ENCODE assay signal across 13 cellular contexts in the genomic region with DNA sequence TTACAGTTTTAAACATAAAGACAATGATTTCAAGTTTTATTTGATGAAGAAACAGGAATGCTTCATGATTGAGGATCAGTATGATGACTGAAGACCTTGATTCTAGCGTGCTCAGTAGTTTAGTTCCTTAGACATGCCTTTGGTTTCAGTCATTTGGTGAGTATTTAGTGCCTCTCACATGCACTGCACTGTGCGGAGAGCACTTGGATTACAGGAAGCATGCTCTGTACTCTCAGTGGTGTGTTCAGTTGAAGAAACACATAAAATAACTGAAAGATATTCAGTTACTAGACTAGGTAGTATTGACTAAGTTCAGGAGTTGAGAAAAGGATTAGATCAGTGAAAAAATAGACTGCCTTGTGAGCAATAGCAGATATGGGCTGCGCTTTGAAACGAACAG. TPM values are rescaled to one million over a fixed set of nuclear protein-coding genes. Genes with fewer than 3 reads are reported as not detected.
DNase-seq lines count a peak whose midpoint lies in the region; ATAC-seq and TF ChIP-seq lines count a peak whose summit lies in the region.
"Had no signal": no experiment of that assay in that cellular context is flagged by ENCODE, and none has a peak within 500 bp of the region (broad histone marks: within the 10 kb centered on the region; RNA-seq: fewer than 3 reads in every experiment).

No MANE protein-coding gene starts in this region.

- DNase-seq in hypothalamus (lab: John Stamatoyannopoulos, UW), result no peak
- DNase-seq: activated CD4-positive, alpha-beta T cell treated with anti-CD3 and anti-CD28 coated beads for 4 hours; NCI-H1417 treated with DMSO at 0.1 percent for 48 hours; NCI-H82 had no signal

- no peak for TF ChIP-seq CTCF in 22Rv1 (IDR thresholded peaks at IDR 0.05)

- peaks cover 44% of the 10 kb centered on the region for H3K4me1 Mint-ChIP-seq in activated T-helper 17 cell treated with anti-CD3 and anti-CD28 coated beads, Interleukin-2, amount 50 U/mL, for 72 hours

- peak overlapping the region; percentile 73 for H3K27ac Mint-ChIP-seq in activated T-helper 17 cell treated with anti-CD3 and anti-CD28 coated beads, Interleukin-2, amount 50 U/mL, for 72 hours

- H3K27ac ChIP-seq in 22Rv1 (peak overlapping the region; percentile 43), layer of hippocampus (ENCODE audit: low read depth, low read length) (peak overlapping the region; percentile 44)
- H3K27ac ChIP-seq: C4-2B had no signal

- peak; percentile 53 for ATAC-seq in GM19351 (IDR thresholded peaks at IDR 0.05; ENCODE audit: unreplicated experiment)
- peak; percentile 77 for ATAC-seq in activated T-helper 17 cell treated with anti-CD3 and anti-CD28 coated beads, Interleukin-2, amount 50 U/mL, for 72 hours (replicated peaks)
- no peak for ATAC-seq in HG03196 (IDR thresholded peaks at IDR 0.05; ENCODE audit: unreplicated experiment)
- ATAC-seq in GM21717 (IDR thresholded peaks at IDR 0.05; ENCODE audit: unreplicated experiment), result no peak
- ATAC-seq in HG03280 (IDR thresholded peaks at IDR 0.05; ENCODE audit: unreplicated experiment), result no peak

- no peaks in the 10 kb centered on the region for H3K9me3 Mint-ChIP-seq in activated T-helper 17 cell treated with anti-CD3 and anti-CD28 coated beads, Interleukin-2, amount 50 U/mL, for 72 hours

- H3K27me3 Mint-ChIP-seq in activated T-helper 17 cell treated with anti-CD3 and anti-CD28 coated beads, Interleukin-2, amount 50 U/mL, for 72 hours, result no peaks in the 10 kb centered on the region

- no peaks in the 10 kb centered on the region for H3K27me3 ChIP-seq in layer of hippocampus (ENCODE audit: control insufficient read depth, insufficient read depth, low read length)

- H3K4me3 Mint-ChIP-seq in activated T-helper 17 cell treated with anti-CD3 and anti-CD28 coated beads, Interleukin-2, amount 50 U/mL, for 72 hours, result peak overlapping the region; percentile 19

- H3K36me3 Mint-ChIP-seq in activated T-helper 17 cell treated with anti-CD3 and anti-CD28 coated beads, Interleukin-2, amount 50 U/mL, for 72 hours (ENCODE audit: low read depth), result peaks cover 77% of the 10 kb centered on the region

RNA-seq across cellular contexts. Expression of a gene that starts 25.5 kb away (rescaled TPM):
- total RNA-seq in activated T-helper 17 cell treated with anti-CD3 and anti-CD28 coated beads, Interleukin-2, amount 50 U/mL, for 72 hours, result 100 to 1,000 TPM; 157 to 253 TPM

RNA-seq across cellular contexts. Expression of a gene that starts 52.1 kb away (rescaled TPM):
- total RNA-seq in activated T-helper 17 cell treated with anti-CD3 and anti-CD28 coated beads, Interleukin-2, amount 50 U/mL, for 72 hours, result 1,000 to 10,000 TPM; 1,342 to 1,348 TPM
- total RNA-seq: myocyte had no signal

Comparison
In these comparisons a context has a peak if more than half of its experiments do, and no peak if none do; other contexts are left out.
1. ATAC-seq: peak in GM19351 (single experiment) and activated T-helper 17 cell treated with anti-CD3 and anti-CD28 coated beads, Interleukin-2, amount 50 U/mL, for 72 hours (single experiment); none in HG03196 (single experiment), GM21717 (single experiment) and HG03280 (single experiment).